1 cellular context compared by ENCODE assay signal in genomic region chr3:10581716-10582115, GRCh38.
TF ChIP-seq lines count a peak whose summit lies in the region.

No MANE protein-coding gene starts in this region.

TF ChIP-seq in HepG2, 621 proteins besides CTCF, POLR2A, EP300 and RAD21 (continued from another document):
- TF ChIP-seq MYPOP (CRISPR knock-in tag; IDR thresholded peaks at IDR 0.05) (no peak), ZNF276 (CRISPR knock-in tag; IDR thresholded peaks at IDR 0.05; ENCODE audit: low read depth) (no peak), ZBTB25 (CRISPR knock-in tag; IDR thresholded peaks at IDR 0.05) (no peak), PAWR (CRISPR knock-in tag; IDR thresholded peaks at IDR 0.05; ENCODE audit: borderline replicate concordance) (no peak), ARID3A (IDR thresholded peaks at IDR 0.05; ENCODE audit: low read depth, low read length) (no peak), ZNF709 (CRISPR knock-in tag; IDR thresholded peaks at IDR 0.05) (no peak), HCFC1 (IDR thresholded peaks at IDR 0.05; ENCODE audit: low read depth, low read length) (no peak), DNMT3B (CRISPR knock-in tag; conservative IDR thresholded peaks at IDR 0.05) (no peak), NR1H2 (CRISPR knock-in tag; IDR thresholded peaks at IDR 0.05; ENCODE audit: borderline replicate concordance, low read depth) (no peak)
